2 cellular contexts compared by ENCODE assay signal in genomic region chr5:179381691-179382090, GRCh38.
TF ChIP-seq lines count a peak whose summit lies in the region.

No MANE protein-coding gene starts in this region.

TF ChIP-seq in IMR-90, 13 proteins besides CTCF, POLR2A, EP300 and RAD21:
- TF ChIP-seq SMC3 (IDR thresholded peaks at IDR 0.05; ENCODE audit: low read depth, low read length) = no peak
- no peak for TF ChIP-seq NFE2L2 (IDR thresholded peaks at IDR 0.05; ENCODE audit: low read depth, low read length)
- no peak for TF ChIP-seq USF2 (IDR thresholded peaks at IDR 0.05; ENCODE audit: low read depth, low read length)
- no peak for TF ChIP-seq MAZ (IDR thresholded peaks at IDR 0.05; ENCODE audit: borderline replicate concordance, low read depth, low read length)
- TF ChIP-seq BHLHE40 (IDR thresholded peaks at IDR 0.05; ENCODE audit: low read depth, low read length) = no peak
- no peak for TF ChIP-seq CHD1 (IDR thresholded peaks at IDR 0.05; ENCODE audit: low read depth, low read length)
- TF ChIP-seq FOS (IDR thresholded peaks at IDR 0.05; ENCODE audit: low read depth, low read length) = no peak
- TF ChIP-seq MAFK (IDR thresholded peaks at IDR 0.05; ENCODE audit: low read depth, low read length) = no peak
- no peak for TF ChIP-seq ELK1 (IDR thresholded peaks at IDR 0.05; ENCODE audit: borderline replicate concordance, low read depth, low read length)
- no peak for TF ChIP-seq CEBPB (IDR thresholded peaks at IDR 0.05; ENCODE audit: low read depth, low read length)
- TF ChIP-seq RCOR1 (IDR thresholded peaks at IDR 0.05; ENCODE audit: insufficient replicate concordance, low read length) = no peak
- TF ChIP-seq MXI1 (IDR thresholded peaks at IDR 0.05; ENCODE audit: borderline replicate concordance, low read depth, low read length) = no peak
- TF ChIP-seq RFX5 (IDR thresholded peaks at IDR 0.05; ENCODE audit: low read depth, low read length) = no peak

TF ChIP-seq in HepG2, 621 proteins besides CTCF, POLR2A, EP300 and RAD21:
- TF ChIP-seq NFIC (IDR thresholded peaks at IDR 0.05; ENCODE audit: low read length) (no peak), ZNF383 (CRISPR knock-in tag; IDR thresholded peaks at IDR 0.05; ENCODE audit: borderline replicate concordance) (no peak), MNT (IDR thresholded peaks at IDR 0.05) (peak; percentile 32; the same call in 1 of the 2 replicates), ZIK1 (CRISPR knock-in tag; IDR thresholded peaks at IDR 0.05; ENCODE audit: borderline replicate concordance, low read depth) (no peak), CENPBD1 (CRISPR knock-in tag; IDR thresholded peaks at IDR 0.05; ENCODE audit: borderline replicate concordance, low read depth) (no peak), TFDP1 (CRISPR knock-in tag; IDR thresholded peaks at IDR 0.05; ENCODE audit: borderline replicate concordance) (no peak), SRY (CRISPR knock-in tag; IDR thresholded peaks at IDR 0.05) (no peak), KLF15 (CRISPR knock-in tag; IDR thresholded peaks at IDR 0.05; ENCODE audit: borderline replicate concordance) (no peak), SAP130 (CRISPR knock-in tag; IDR thresholded peaks at IDR 0.05; ENCODE audit: low read depth) (no peak), SNAPC5 (CRISPR knock-in tag; IDR thresholded peaks at IDR 0.05; ENCODE audit: borderline replicate concordance) (no peak), ZNF263 (CRISPR knock-in tag; IDR thresholded peaks at IDR 0.05) (peak; percentile 55; the same call in 1 of the 2 replicates)
